1 cellular context compared by ENCODE assay signal in the genomic region with DNA sequence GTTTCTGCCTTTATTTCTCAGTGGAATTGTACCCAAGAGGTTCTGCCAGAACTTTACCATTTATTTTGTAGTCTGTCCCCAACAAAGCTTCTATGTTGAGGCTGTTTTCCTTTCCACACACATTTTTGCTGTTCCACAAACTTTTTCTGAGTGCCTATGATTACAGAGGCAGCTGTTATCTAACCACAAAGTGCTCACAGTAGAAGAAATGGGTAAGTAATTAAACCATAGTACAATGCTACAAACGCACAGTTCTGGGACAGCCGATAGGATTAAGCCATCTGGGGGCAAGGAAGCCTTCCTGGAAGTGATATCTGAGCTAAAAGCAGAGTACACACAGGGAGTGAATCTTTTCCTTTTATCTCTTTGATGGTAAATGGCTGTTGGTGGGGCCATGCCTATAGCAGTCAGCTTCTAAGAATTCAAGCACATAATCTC.
TF ChIP-seq lines count a peak whose summit lies in the region.

No MANE protein-coding gene starts in this region.

TF ChIP-seq in HEK293, 187 proteins besides CTCF, POLR2A, EP300 and RAD21 (continued from another document):
- TF ChIP-seq, protein P1, sequence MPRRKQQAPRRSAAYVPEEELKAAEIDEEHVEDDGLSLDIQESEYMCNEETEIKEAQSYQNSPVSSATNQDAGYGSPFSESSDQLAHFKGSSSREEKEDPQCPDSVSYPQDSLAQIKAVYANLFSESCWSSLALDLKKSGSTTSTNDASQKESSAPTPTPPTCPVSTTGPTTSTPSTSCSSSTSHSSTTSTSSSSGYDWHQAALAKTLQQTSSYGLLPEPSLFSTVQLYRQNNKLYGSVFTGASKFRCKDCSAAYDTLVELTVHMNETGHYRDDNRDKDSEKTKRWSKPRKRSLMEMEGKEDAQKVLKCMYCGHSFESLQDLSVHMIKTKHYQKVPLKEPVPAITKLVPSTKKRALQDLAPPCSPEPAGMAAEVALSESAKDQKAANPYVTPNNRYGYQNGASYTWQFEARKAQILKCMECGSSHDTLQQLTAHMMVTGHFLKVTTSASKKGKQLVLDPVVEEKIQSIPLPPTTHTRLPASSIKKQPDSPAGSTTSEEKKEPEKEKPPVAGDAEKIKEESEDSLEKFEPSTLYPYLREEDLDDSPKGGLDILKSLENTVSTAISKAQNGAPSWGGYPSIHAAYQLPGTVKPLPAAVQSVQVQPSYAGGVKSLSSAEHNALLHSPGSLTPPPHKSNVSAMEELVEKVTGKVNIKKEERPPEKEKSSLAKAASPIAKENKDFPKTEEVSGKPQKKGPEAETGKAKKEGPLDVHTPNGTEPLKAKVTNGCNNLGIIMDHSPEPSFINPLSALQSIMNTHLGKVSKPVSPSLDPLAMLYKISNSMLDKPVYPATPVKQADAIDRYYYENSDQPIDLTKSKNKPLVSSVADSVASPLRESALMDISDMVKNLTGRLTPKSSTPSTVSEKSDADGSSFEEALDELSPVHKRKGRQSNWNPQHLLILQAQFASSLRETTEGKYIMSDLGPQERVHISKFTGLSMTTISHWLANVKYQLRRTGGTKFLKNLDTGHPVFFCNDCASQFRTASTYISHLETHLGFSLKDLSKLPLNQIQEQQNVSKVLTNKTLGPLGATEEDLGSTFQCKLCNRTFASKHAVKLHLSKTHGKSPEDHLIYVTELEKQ (tag by site-specific recombination; IDR thresholded peaks at IDR 0.05; ENCODE audit: borderline replicate concordance) = no peak
- TF ChIP-seq, protein P2, sequence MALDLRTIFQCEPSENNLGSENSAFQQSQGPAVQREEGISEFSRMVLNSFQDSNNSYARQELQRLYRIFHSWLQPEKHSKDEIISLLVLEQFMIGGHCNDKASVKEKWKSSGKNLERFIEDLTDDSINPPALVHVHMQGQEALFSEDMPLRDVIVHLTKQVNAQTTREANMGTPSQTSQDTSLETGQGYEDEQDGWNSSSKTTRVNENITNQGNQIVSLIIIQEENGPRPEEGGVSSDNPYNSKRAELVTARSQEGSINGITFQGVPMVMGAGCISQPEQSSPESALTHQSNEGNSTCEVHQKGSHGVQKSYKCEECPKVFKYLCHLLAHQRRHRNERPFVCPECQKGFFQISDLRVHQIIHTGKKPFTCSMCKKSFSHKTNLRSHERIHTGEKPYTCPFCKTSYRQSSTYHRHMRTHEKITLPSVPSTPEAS (tag by site-specific recombination; IDR thresholded peaks at IDR 0.05) = no peak
- TF ChIP-seq ZEB2 (tag by site-specific recombination; IDR thresholded peaks at IDR 0.05) (no peak), ZFP37 (tag by site-specific recombination; IDR thresholded peaks at IDR 0.05) (no peak), HOXD13 (CRISPR knock-in tag; IDR thresholded peaks at IDR 0.05; ENCODE audit: borderline replicate concordance) (no peak), ZNF2 (tag by site-specific recombination; IDR thresholded peaks at IDR 0.05) (no peak), ZNF571 (tag by site-specific recombination; IDR thresholded peaks at IDR 0.05) (no peak), ZNF830 (tag by site-specific recombination; IDR thresholded peaks at IDR 0.05; ENCODE audit: low read depth) (no peak), ZNF37A (tag by site-specific recombination; IDR thresholded peaks at IDR 0.05) (no peak), ZSCAN16 (tag by site-specific recombination; IDR thresholded peaks at IDR 0.05) (no peak), ZNF132 (tag by site-specific recombination; IDR thresholded peaks at IDR 0.05; ENCODE audit: borderline replicate concordance) (no peak), ZNF169 (tag by site-specific recombination; IDR thresholded peaks at IDR 0.05) (no peak), ZNF473 (tag by site-specific recombination; IDR thresholded peaks at IDR 0.05) (no peak), ZNF521 (tag by site-specific recombination; IDR thresholded peaks at IDR 0.05) (no peak), BCL11A (tag by site-specific recombination; IDR thresholded peaks at IDR 0.05; ENCODE audit: low read depth) (no peak), OSR2 (tag by site-specific recombination; IDR thresholded peaks at IDR 0.05) (0 out of 2 replicates have a peak, but pooled peaks have one; percentile 19)
- TF ChIP-seq, protein P3, sequence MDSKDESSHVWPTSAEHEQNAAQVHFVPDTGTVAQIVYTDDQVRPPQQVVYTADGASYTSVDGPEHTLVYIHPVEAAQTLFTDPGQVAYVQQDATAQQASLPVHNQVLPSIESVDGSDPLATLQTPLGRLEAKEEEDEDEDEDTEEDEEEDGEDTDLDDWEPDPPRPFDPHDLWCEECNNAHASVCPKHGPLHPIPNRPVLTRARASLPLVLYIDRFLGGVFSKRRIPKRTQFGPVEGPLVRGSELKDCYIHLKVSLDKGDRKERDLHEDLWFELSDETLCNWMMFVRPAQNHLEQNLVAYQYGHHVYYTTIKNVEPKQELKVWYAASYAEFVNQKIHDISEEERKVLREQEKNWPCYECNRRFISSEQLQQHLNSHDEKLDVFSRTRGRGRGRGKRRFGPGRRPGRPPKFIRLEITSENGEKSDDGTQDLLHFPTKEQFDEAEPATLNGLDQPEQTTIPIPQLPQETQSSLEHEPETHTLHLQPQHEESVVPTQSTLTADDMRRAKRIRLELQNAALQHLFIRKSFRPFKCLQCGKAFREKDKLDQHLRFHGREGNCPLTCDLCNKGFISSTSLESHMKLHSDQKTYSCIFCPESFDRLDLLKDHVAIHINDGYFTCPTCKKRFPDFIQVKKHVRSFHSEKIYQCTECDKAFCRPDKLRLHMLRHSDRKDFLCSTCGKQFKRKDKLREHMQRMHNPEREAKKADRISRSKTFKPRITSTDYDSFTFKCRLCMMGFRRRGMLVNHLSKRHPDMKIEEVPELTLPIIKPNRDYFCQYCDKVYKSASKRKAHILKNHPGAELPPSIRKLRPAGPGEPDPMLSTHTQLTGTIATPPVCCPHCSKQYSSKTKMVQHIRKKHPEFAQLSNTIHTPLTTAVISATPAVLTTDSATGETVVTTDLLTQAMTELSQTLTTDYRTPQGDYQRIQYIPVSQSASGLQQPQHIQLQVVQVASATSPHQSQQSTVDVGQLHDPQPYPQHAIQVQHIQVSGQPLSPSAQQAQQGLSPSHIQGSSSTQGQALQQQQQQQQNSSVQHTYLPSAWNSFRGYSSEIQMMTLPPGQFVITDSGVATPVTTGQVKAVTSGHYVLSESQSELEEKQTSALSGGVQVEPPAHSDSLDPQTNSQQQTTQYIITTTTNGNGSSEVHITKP (tag by site-specific recombination; IDR thresholded peaks at IDR 0.05) = peak; percentile 36; the same call in 1 of the 2 replicates
- TF ChIP-seq, protein P4, sequence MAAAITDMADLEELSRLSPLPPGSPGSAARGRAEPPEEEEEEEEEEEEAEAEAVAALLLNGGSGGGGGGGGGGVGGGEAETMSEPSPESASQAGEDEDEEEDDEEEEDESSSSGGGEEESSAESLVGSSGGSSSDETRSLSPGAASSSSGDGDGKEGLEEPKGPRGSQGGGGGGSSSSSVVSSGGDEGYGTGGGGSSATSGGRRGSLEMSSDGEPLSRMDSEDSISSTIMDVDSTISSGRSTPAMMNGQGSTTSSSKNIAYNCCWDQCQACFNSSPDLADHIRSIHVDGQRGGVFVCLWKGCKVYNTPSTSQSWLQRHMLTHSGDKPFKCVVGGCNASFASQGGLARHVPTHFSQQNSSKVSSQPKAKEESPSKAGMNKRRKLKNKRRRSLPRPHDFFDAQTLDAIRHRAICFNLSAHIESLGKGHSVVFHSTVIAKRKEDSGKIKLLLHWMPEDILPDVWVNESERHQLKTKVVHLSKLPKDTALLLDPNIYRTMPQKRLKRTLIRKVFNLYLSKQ (tag by site-specific recombination; IDR thresholded peaks at IDR 0.05; ENCODE audit: borderline replicate concordance) = no peak
- TF ChIP-seq, protein P5, sequence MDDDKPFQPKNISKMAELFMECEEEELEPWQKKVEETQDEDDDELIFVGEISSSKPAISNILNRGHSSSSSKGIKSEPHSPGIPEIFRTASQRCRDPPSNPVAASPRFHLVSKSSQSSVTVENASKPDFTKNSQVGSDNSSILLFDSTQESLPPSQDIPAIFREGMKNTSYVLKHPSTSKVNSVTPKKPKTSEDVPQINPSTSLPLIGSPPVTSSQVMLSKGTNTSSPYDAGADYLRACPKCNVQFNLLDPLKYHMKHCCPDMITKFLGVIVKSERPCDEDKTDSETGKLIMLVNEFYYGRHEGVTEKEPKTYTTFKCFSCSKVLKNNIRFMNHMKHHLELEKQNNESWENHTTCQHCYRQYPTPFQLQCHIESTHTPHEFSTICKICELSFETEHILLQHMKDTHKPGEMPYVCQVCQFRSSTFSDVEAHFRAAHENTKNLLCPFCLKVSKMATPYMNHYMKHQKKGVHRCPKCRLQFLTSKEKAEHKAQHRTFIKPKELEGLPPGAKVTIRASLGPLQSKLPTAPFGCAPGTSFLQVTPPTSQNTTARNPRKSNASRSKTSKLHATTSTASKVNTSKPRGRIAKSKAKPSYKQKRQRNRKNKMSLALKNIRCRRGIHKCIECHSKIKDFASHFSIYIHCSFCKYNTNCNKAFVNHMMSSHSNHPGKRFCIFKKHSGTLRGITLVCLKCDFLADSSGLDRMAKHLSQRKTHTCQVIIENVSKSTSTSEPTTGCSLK (tag by site-specific recombination; IDR thresholded peaks at IDR 0.05) = no peak
- TF ChIP-seq, protein P6, sequence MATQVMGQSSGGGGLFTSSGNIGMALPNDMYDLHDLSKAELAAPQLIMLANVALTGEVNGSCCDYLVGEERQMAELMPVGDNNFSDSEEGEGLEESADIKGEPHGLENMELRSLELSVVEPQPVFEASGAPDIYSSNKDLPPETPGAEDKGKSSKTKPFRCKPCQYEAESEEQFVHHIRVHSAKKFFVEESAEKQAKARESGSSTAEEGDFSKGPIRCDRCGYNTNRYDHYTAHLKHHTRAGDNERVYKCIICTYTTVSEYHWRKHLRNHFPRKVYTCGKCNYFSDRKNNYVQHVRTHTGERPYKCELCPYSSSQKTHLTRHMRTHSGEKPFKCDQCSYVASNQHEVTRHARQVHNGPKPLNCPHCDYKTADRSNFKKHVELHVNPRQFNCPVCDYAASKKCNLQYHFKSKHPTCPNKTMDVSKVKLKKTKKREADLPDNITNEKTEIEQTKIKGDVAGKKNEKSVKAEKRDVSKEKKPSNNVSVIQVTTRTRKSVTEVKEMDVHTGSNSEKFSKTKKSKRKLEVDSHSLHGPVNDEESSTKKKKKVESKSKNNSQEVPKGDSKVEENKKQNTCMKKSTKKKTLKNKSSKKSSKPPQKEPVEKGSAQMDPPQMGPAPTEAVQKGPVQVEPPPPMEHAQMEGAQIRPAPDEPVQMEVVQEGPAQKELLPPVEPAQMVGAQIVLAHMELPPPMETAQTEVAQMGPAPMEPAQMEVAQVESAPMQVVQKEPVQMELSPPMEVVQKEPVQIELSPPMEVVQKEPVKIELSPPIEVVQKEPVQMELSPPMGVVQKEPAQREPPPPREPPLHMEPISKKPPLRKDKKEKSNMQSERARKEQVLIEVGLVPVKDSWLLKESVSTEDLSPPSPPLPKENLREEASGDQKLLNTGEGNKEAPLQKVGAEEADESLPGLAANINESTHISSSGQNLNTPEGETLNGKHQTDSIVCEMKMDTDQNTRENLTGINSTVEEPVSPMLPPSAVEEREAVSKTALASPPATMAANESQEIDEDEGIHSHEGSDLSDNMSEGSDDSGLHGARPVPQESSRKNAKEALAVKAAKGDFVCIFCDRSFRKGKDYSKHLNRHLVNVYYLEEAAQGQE (tag by site-specific recombination; IDR thresholded peaks at IDR 0.05) = no peak
- TF ChIP-seq, protein P7, sequence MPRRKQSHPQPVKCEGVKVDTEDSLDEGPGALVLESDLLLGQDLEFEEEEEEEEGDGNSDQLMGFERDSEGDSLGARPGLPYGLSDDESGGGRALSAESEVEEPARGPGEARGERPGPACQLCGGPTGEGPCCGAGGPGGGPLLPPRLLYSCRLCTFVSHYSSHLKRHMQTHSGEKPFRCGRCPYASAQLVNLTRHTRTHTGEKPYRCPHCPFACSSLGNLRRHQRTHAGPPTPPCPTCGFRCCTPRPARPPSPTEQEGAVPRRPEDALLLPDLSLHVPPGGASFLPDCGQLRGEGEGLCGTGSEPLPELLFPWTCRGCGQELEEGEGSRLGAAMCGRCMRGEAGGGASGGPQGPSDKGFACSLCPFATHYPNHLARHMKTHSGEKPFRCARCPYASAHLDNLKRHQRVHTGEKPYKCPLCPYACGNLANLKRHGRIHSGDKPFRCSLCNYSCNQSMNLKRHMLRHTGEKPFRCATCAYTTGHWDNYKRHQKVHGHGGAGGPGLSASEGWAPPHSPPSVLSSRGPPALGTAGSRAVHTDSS (tag by site-specific recombination; IDR thresholded peaks at IDR 0.05) = no peak
- TF ChIP-seq, protein P8, sequence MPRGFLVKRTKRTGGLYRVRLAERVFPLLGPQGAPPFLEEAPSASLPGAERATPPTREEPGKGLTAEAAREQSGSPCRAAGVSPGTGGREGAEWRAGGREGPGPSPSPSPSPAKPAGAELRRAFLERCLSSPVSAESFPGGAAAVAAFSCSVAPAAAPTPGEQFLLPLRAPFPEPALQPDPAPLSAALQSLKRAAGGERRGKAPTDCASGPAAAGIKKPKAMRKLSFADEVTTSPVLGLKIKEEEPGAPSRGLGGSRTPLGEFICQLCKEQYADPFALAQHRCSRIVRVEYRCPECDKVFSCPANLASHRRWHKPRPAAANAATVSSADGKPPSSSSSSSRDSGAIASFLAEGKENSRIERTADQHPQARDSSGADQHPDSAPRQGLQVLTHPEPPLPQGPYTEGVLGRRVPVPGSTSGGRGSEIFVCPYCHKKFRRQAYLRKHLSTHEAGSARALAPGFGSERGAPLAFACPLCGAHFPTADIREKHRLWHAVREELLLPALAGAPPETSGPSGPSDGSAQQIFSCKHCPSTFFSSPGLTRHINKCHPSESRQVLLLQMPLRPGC (tag by site-specific recombination; IDR thresholded peaks at IDR 0.05) = no peak
- TF ChIP-seq, protein P9, sequence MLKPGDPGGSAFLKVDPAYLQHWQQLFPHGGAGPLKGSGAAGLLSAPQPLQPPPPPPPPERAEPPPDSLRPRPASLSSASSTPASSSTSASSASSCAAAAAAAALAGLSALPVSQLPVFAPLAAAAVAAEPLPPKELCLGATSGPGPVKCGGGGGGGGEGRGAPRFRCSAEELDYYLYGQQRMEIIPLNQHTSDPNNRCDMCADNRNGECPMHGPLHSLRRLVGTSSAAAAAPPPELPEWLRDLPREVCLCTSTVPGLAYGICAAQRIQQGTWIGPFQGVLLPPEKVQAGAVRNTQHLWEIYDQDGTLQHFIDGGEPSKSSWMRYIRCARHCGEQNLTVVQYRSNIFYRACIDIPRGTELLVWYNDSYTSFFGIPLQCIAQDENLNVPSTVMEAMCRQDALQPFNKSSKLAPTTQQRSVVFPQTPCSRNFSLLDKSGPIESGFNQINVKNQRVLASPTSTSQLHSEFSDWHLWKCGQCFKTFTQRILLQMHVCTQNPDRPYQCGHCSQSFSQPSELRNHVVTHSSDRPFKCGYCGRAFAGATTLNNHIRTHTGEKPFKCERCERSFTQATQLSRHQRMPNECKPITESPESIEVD (tag by site-specific recombination; IDR thresholded peaks at IDR 0.05) = peak; percentile 56; the same call in 1 of the 2 replicates
